In genomic region chr1:92839442-92839841, GRCh38 we compare ENCODE assay signal across 18 cellular contexts. TPM values are rescaled to one million over a fixed set of nuclear protein-coding genes. Genes with fewer than 3 reads are reported as not detected.
A peak's percentile ranks its signal among the peaks of the same experiment; 100 is the strongest.
DNase-seq lines count a peak whose midpoint lies in the region; ATAC-seq lines count a peak whose summit lies in the region.
"Had no signal": no experiment of that assay in that cellular context is flagged by ENCODE, and none has a peak within 500 bp of the region (broad histone marks: within the 10 kb centered on the region; RNA-seq: fewer than 3 reads in every experiment).

No MANE protein-coding gene starts in this region.

- CTCF ChIA-PET in T-cell (lab: Charles Lee): interaction anchor here (0.7 to 1.2 kb wide), 7 partner anchors 8 to 129 kb away, joined by 3 to 4 read pairs (median 4); no protein-coding TSS in a partner anchor

- ATAC-seq in activated T-cell treated with anti-CD3 and anti-CD28 coated beads, Interleukin-2, amount 50 U/mL, for 72 hours (replicated peaks in 1 of 2): no peak
- ATAC-seq in T-cell (replicated peaks in 1 of 4): no peak
- ATAC-seq in stimulated activated naive CD8-positive, alpha-beta T cell treated with anti-CD3 and anti-CD28 coated beads, Interleukin-15, amount 100 ng/mL, for 72 hours: no peak

- H3K9me3 Mint-ChIP-seq in activated T-cell treated with anti-CD3 and anti-CD28 coated beads, Interleukin-2, amount 50 U/mL, for 72 hours: no peaks in the 10 kb centered on the region
- no peaks in the 10 kb centered on the region for H3K9me3 Mint-ChIP-seq in T-cell
- no peaks in the 10 kb centered on the region for H3K9me3 Mint-ChIP-seq in stimulated activated naive CD8-positive, alpha-beta T cell treated with anti-CD3 and anti-CD28 coated beads, Interleukin-15, amount 100 ng/mL, for 72 hours
- H3K9me3 Mint-ChIP-seq: CD14-positive monocyte, mesothelial cell of epicardium had no signal

- peak overlapping the region; percentile 98 for H3K27ac Mint-ChIP-seq in activated T-cell treated with anti-CD3 and anti-CD28 coated beads, Interleukin-2, amount 50 U/mL, for 72 hours
- H3K27ac Mint-ChIP-seq in T-cell: peak overlapping the region; percentile 43 to 70
- peak overlapping the region in 1 of 2 donors; percentile 68 for H3K27ac Mint-ChIP-seq in stimulated activated naive CD8-positive, alpha-beta T cell treated with anti-CD3 and anti-CD28 coated beads, Interleukin-15, amount 100 ng/mL, for 72 hours

- POLR2A ChIA-PET in T-cell (lab: Charles Lee): interaction anchor here in 1 of 2 donors (0.6 to 0.9 kb wide), 2 partner anchors 120 to 506 kb away, joined by 3 read pairs; no protein-coding TSS in a partner anchor

- H3K9me3 ChIP-seq in effector memory CD4-positive, alpha-beta T cell (ENCODE audit: control insufficient read depth, low read length): no peaks in the 10 kb centered on the region
- H3K9me3 ChIP-seq: neutrophil, transverse colon had no signal

- peaks cover 60% of the 10 kb centered on the region for H3K4me1 Mint-ChIP-seq in activated T-cell treated with anti-CD3 and anti-CD28 coated beads, Interleukin-2, amount 50 U/mL, for 72 hours (ENCODE audit: low read depth)
- H3K4me1 Mint-ChIP-seq in T-cell: peaks cover 63 to 67% (median 66%) of the 10 kb centered on the region in 3 donors
- peaks cover 72% of the 10 kb centered on the region for H3K4me1 Mint-ChIP-seq in stimulated activated naive CD8-positive, alpha-beta T cell treated with anti-CD3 and anti-CD28 coated beads, Interleukin-15, amount 100 ng/mL, for 72 hours

- peak overlapping the region; percentile 1 for H3K27ac ChIP-seq in effector memory CD4-positive, alpha-beta T cell (ENCODE audit: insufficient read depth, low read length, poor library complexity, severe bottlenecking)
- H3K27ac ChIP-seq: neutrophil, PC-9, transverse colon had no signal

- no peak overlapping the region for H3K4me3 ChIP-seq in effector memory CD4-positive, alpha-beta T cell (ENCODE audit: insufficient read depth, low read depth, low read length, poor library complexity, severe bottlenecking)
- H3K4me3 ChIP-seq: GM23248, PC-9, transverse colon had no signal

- DNase-seq in activated T-cell treated with anti-CD3 and anti-CD28 coated beads, Interleukin-2, amount 50 U/mL, for 72 hours: no peak
- no peak for DNase-seq in activated T-cell treated with anti-CD3 and anti-CD28 coated beads, Interleukin-2, amount 50 U/mL, for 48 hours
- DNase-seq in T-cell: no peak
- no peak for DNase-seq in effector memory CD4-positive, alpha-beta T cell
- DNase-seq in stimulated activated naive CD8-positive, alpha-beta T cell treated with anti-CD3 and anti-CD28 coated beads, Interleukin-15, amount 100 ng/mL, for 72 hours: no peak
- DNase-seq in activated effector memory CD4-positive, alpha-beta T cell treated with anti-CD3 and anti-CD28 coated beads, Interleukin-2, amount 50 U/mL, for 16 hours: no peak
- no peak for DNase-seq in epidermal melanocyte (ENCODE audit: insufficient read length, low spot score)
- no peak for DNase-seq in islet precursor cell
- DNase-seq: DND-41; GM23248; left cardiac atrium; NCI-H82; PC-9; stimulated activated CD4-positive, alpha-beta T cell treated with anti-CD3 and anti-CD28 coated beads, Interleukin-12 subunit alpha, Interleukin-12 subunit beta, amount 100 ng/mL, for 4 hours; transverse colon had no signal

- no peaks in the 10 kb centered on the region for H3K27me3 ChIP-seq in effector memory CD4-positive, alpha-beta T cell (replicated peaks; ENCODE audit: control insufficient read depth, insufficient read depth, low read length, poor library complexity, severe bottlenecking)
- H3K27me3 ChIP-seq: neutrophil, transverse colon had no signal

- H3K36me3 ChIP-seq in effector memory CD4-positive, alpha-beta T cell (ENCODE audit: control insufficient read depth, insufficient read depth, low read length): peaks cover 75% of the 10 kb centered on the region

- no peaks in the 10 kb centered on the region for H3K27me3 Mint-ChIP-seq in activated T-cell treated with anti-CD3 and anti-CD28 coated beads, Interleukin-2, amount 50 U/mL, for 72 hours (ENCODE audit: low read depth)
- H3K27me3 Mint-ChIP-seq in T-cell: no peaks in the 10 kb centered on the region
- no peaks in the 10 kb centered on the region for H3K27me3 Mint-ChIP-seq in stimulated activated naive CD8-positive, alpha-beta T cell treated with anti-CD3 and anti-CD28 coated beads, Interleukin-15, amount 100 ng/mL, for 72 hours

- peak overlapping the region in 1 of 2 donors; percentile 9 for H3K4me3 Mint-ChIP-seq in activated T-cell treated with anti-CD3 and anti-CD28 coated beads, Interleukin-2, amount 50 U/mL, for 72 hours
- no peak overlapping the region for H3K4me3 Mint-ChIP-seq in T-cell
- H3K4me3 Mint-ChIP-seq in stimulated activated naive CD8-positive, alpha-beta T cell treated with anti-CD3 and anti-CD28 coated beads, Interleukin-15, amount 100 ng/mL, for 72 hours: peak overlapping the region; percentile 29 to 31
- H3K4me3 Mint-ChIP-seq: CD14-positive monocyte, mesothelial cell of epicardium had no signal

- peaks cover 9% of the 10 kb centered on the region for H3K4me1 ChIP-seq in effector memory CD4-positive, alpha-beta T cell (ENCODE audit: control insufficient read depth, insufficient read depth, low read length, poor library complexity, severe bottlenecking)

- peaks cover 25 to 74% of the 10 kb centered on the region in 2 donors for H3K36me3 Mint-ChIP-seq in activated T-cell treated with anti-CD3 and anti-CD28 coated beads, Interleukin-2, amount 50 U/mL, for 72 hours (ENCODE audit: insufficient read depth in 2 of 2)
- H3K36me3 Mint-ChIP-seq in T-cell: peaks cover 72% of the 10 kb centered on the region

RNA-seq across cellular contexts. Expression of gene RPL5, which starts 7.6 kb away (rescaled TPM):
- total RNA-seq in activated T-cell treated with anti-CD3 and anti-CD28 coated beads, Interleukin-2, amount 50 U/mL, for 72 hours: 1,000 to 10,000 TPM; 1,534 to 1,619 TPM
- 1,000 to 10,000 TPM; 1,327 to 1,558 (median 1,433) TPM for total RNA-seq in T-cell

RNA-seq across cellular contexts. Expression of gene EVI5, which starts 54.5 kb away (rescaled TPM):
- total RNA-seq in activated T-cell treated with anti-CD3 and anti-CD28 coated beads, Interleukin-2, amount 50 U/mL, for 72 hours: 10 to 100 TPM; 30.8 to 40.1 TPM
- total RNA-seq in T-cell: 1 to 10 TPM; 1.5 to 2.4 (median 2.0) TPM

Comparison
In these comparisons a context has a peak if more than half of its experiments do, and no peak if none do; other contexts are left out.
1. H3K4me3 Mint-ChIP-seq: peak in stimulated activated naive CD8-positive, alpha-beta T cell treated with anti-CD3 and anti-CD28 coated beads, Interleukin-15, amount 100 ng/mL, for 72 hours (2 of 2); none in T-cell (0 of 3).
2. RNA of gene EVI5, which starts 54.5 kb away (total RNA-seq): 30.8 to 40.1 TPM in activated T-cell treated with anti-CD3 and anti-CD28 coated beads, Interleukin-2, amount 50 U/mL, for 72 hours; 1.5 to 2.4 TPM in T-cell; every median in the first group is over 4 times any median in the second.